Comparison of ENCODE assay signal across 9 cellular contexts in the genomic region with DNA sequence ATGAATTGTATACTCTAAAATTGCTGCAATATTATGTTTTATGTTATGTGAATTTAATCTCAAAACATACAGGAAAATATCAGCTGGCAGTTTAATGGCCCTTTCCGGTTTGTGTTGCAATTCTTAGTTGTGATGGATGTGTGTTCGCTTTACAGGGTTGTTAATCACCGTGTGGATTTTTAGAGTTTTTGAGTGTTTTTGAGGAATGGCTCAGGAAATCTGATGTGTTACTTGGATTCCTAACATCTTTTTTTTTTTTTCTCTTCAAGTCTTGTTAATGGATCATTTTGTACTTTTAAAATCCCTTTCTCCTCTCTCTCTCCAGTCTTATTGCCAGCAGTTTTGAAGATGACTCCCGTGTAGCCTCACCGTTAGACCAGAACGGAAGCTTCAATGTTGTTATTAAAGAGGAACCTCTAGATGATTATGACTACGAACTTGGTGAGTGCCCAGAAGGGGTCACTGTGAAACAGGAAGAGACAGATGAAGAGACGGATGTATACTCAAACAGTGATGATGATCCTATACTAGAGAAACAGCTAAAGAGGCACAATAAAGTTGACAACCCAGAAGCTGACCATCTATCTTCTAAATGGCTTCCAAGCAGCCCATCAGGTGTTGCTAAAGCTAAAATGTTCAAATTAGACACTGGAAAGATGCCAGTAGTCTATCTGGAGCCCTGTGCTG. TPM values are rescaled to one million over a fixed set of nuclear protein-coding genes. Genes with fewer than 3 reads are reported as not detected.
DNase-seq lines count a peak whose midpoint lies in the region; TF ChIP-seq lines count a peak whose summit lies in the region.
"Had no signal": no experiment of that assay in that cellular context is flagged by ENCODE, and none has a peak within 500 bp of the region (broad histone marks: within the 10 kb centered on the region; RNA-seq: fewer than 3 reads in every experiment).

No MANE protein-coding gene starts in this region.

- H3K9me3 ChIP-seq in GM23248 (ENCODE audit: low read depth) = no peaks in the 10 kb centered on the region
- H3K9me3 ChIP-seq in Loucy (ENCODE audit: insufficient read depth, low read depth, low read length) = no peaks in the 10 kb centered on the region
- H3K9me3 ChIP-seq: thyroid gland had no signal

- H3K9ac ChIP-seq in GM23248 (no peak overlapping the region), Loucy (ENCODE audit: low read depth, low read length, poor library complexity, severe bottlenecking) (no peak overlapping the region)

- H3K4me3 ChIP-seq in GM23248 = no peak overlapping the region
- no peak overlapping the region for H3K4me3 ChIP-seq in Loucy (ENCODE audit: low read length, poor library complexity, severe bottlenecking)
- no peak overlapping the region for H3K4me3 ChIP-seq in foreskin fibroblast (ENCODE audit: low read depth in 1 of 2, low read length in 2 of 2)
- H3K4me3 ChIP-seq: thyroid gland had no signal

- H3K36me3 Mint-ChIP-seq in activated CD4-positive, alpha-beta memory T cell treated with anti-CD3 and anti-CD28 coated beads for 36 hours = peaks cover 14% of the 10 kb centered on the region

- peak overlapping the region; percentile 70 for H3K27ac Mint-ChIP-seq in activated CD4-positive, alpha-beta memory T cell treated with anti-CD3 and anti-CD28 coated beads for 36 hours

- no peak overlapping the region for H3K4me2 ChIP-seq in GM23248 (ENCODE audit: unreplicated experiment)
- peak overlapping the region; percentile 21 for H3K4me2 ChIP-seq in Loucy (ENCODE audit: low read depth, low read length, poor library complexity, severe bottlenecking)

- WGBS in GM23248 (ENCODE audit: low coverage in 1 of 2, low lambda C conversion rate in 2 of 2, missing lambda C conversion rate in 2 of 2), 2 experiments = 75 to 78% methylated on average over 8 of the region's 8 CpGs

- no peaks in the 10 kb centered on the region for H3K27me3 Mint-ChIP-seq in activated CD4-positive, alpha-beta memory T cell treated with anti-CD3 and anti-CD28 coated beads for 36 hours

- H3K4me1 ChIP-seq in GM23248 (ENCODE audit: insufficient read depth) (peaks cover 18% of the 10 kb centered on the region), Loucy (ENCODE audit: insufficient read depth, low read length, poor library complexity, severe bottlenecking) (peaks cover 25% of the 10 kb centered on the region)

- H2AFZ ChIP-seq in GM23248 (no peak overlapping the region), Loucy (ENCODE audit: low read length) (no peak overlapping the region)

- peaks cover 47% of the 10 kb centered on the region for H3K4me1 Mint-ChIP-seq in activated CD4-positive, alpha-beta memory T cell treated with anti-CD3 and anti-CD28 coated beads for 36 hours (ENCODE audit: low read depth)

- TF ChIP-seq CTCF in Loucy (conservative IDR thresholded peaks at IDR 0.05; ENCODE audit: low read length) (peak; percentile 74), foreskin fibroblast (IDR thresholded peaks at IDR 0.05; ENCODE audit: low read depth, low read length) (peak; percentile 9)

- H4K20me1 ChIP-seq in GM23248 (ENCODE audit: insufficient read depth) (0 out of 2 replicates have a peak, but pooled peaks cover 15% of the 10 kb centered on the region), Loucy (ENCODE audit: insufficient read depth, low read length, poor library complexity, severe bottlenecking) (peaks cover 50% of the 10 kb centered on the region)

- H3K27me3 ChIP-seq in GM23248 (replicated peaks; ENCODE audit: insufficient read depth) (no peaks in the 10 kb centered on the region), Loucy (ENCODE audit: insufficient read depth, low read length, poor library complexity, severe bottlenecking) (no peaks in the 10 kb centered on the region)
- H3K27me3 ChIP-seq: thyroid gland had no signal

- no peak overlapping the region for H3K27ac ChIP-seq in GM23248
- H3K27ac ChIP-seq: thyroid gland had no signal

- intact Hi-C loops in activated CD4-positive, alpha-beta memory T cell treated with anti-CD3 and anti-CD28 coated beads for 36 hours (cut with micrococcal nuclease) = loop anchor here (1.0 to 10.0 kb wide), 2 partner anchors 115 to 201 kb away; partner anchors contain the start of gene ITPKA

- H3F3A ChIP-seq in GM23248 (ENCODE audit: insufficient read depth) (peaks cover 14% of the 10 kb centered on the region; the same call in 1 of the 2 replicates), Loucy (ENCODE audit: low read depth) (no peaks in the 10 kb centered on the region)

- peak; percentile 3 for DNase-seq in NCI-H2227 (lab: John Stamatoyannopoulos, UW; ENCODE audit: unreplicated experiment)
- DNase-seq in NCI-H2227 treated with DMSO at 0.1 percent for 48 hours (lab: John Stamatoyannopoulos, UW) = no peak
- peak; percentile 12 for DNase-seq in GM23248
- DNase-seq in activated CD4-positive, alpha-beta memory T cell treated with anti-CD3 and anti-CD28 coated beads for 36 hours = peak; percentile 66
- DNase-seq in foreskin fibroblast = peak; percentile 14 to 36
- peak; percentile 14 to 24 for DNase-seq in stimulated activated CD4-positive, alpha-beta T cell treated with anti-CD3 and anti-CD28 coated beads, Interleukin-15, amount 100 ng/mL, for 48 hours (ENCODE audit: low read depth in 2 of 2)
- DNase-seq in NCI-H226 = no peak

- H3K9me2 ChIP-seq in GM23248 (ENCODE audit: insufficient read depth) (no peaks in the 10 kb centered on the region), Loucy (replicated peaks; ENCODE audit: low read depth, low read length) (no peaks in the 10 kb centered on the region)

- CTCF ChIA-PET in activated CD4-positive, alpha-beta memory T cell treated with anti-CD3 and anti-CD28 coated beads for 36 hours (lab: Charles Lee) = interaction anchor here (0.6 to 2.5 kb wide), 10 partner anchors 8 to 230 kb away, joined by 3 to 13 read pairs (median 5); partner anchors contain the start of gene MAPKBP1

- peak overlapping the region; percentile 10 for H3K4me3 Mint-ChIP-seq in activated CD4-positive, alpha-beta memory T cell treated with anti-CD3 and anti-CD28 coated beads for 36 hours

- peaks cover 12% of the 10 kb centered on the region for H3K36me3 ChIP-seq in GM23248 (ENCODE audit: low read depth)
- peaks cover 36% of the 10 kb centered on the region for H3K36me3 ChIP-seq in Loucy (ENCODE audit: insufficient read depth, low read length)

- H3K79me2 ChIP-seq in GM23248 (ENCODE audit: insufficient read depth) (peaks cover 89% of the 10 kb centered on the region), Loucy (ENCODE audit: insufficient read depth, low read length) (peaks cover 91% of the 10 kb centered on the region)

- in situ Hi-C loops in GM23248 (cut with MboI) = no loop called here

- H3K9me3 Mint-ChIP-seq in activated CD4-positive, alpha-beta memory T cell treated with anti-CD3 and anti-CD28 coated beads for 36 hours = no peaks in the 10 kb centered on the region

- POLR2A ChIA-PET in activated CD4-positive, alpha-beta memory T cell treated with anti-CD3 and anti-CD28 coated beads for 36 hours (lab: Charles Lee) = interaction anchor here (0.5 to 1.6 kb wide), 4 partner anchors 10 to 36 kb away, joined by 3 read pairs; partner anchors contain the start of gene MGA

RNA-seq across cellular contexts. Expression of gene MGA, which starts 35.7 kb away (rescaled TPM):
- total RNA-seq in GM23248 (2014; rRNA removed; shearing (Covaris generic)) = 14.8 and 28.2 TPM in 2 replicates
- 11.8 and 13.2 TPM in 2 replicates for polyA plus RNA-seq in GM23248 (2016; fragmentation: Nextera tagmentation; extraction: Ambion mirVana)
- 10 to 100 TPM; 29.6 to 31.4 TPM for total RNA-seq in activated CD4-positive, alpha-beta memory T cell treated with anti-CD3 and anti-CD28 coated beads for 36 hours

Comparison
In these comparisons a context has a peak if more than half of its experiments do, and no peak if none do; other contexts are left out.
1. DNase-seq: peak in NCI-H2227 (single experiment), GM23248 (single experiment), activated CD4-positive, alpha-beta memory T cell treated with anti-CD3 and anti-CD28 coated beads for 36 hours (single experiment), foreskin fibroblast (2 of 2) and stimulated activated CD4-positive, alpha-beta T cell treated with anti-CD3 and anti-CD28 coated beads, Interleukin-15, amount 100 ng/mL, for 48 hours (2 of 2); none in NCI-H2227 treated with DMSO at 0.1 percent for 48 hours (single experiment) and NCI-H226 (single experiment).